In genomic region chr1:202058001-202058908, GRCh38 we compare ENCODE assay signal across 11 cellular contexts. TPM values are rescaled to one million over a fixed set of nuclear protein-coding genes. Genes with fewer than 3 reads are reported as not detected.
DNase-seq lines count a peak whose midpoint lies in the region; ATAC-seq, FAIRE-seq and TF ChIP-seq lines count a peak whose summit lies in the region.
"Had no signal": no experiment of that assay in that cellular context is flagged by ENCODE, and none has a peak within 500 bp of the region (broad histone marks: within the 10 kb centered on the region; RNA-seq: fewer than 3 reads in every experiment).

No MANE protein-coding gene starts in this region.

- H3K36me3 ChIP-seq in astrocyte (ENCODE audit: insufficient read depth, low read length) (no peaks in the 10 kb centered on the region), left lung (no peaks in the 10 kb centered on the region)

- no peaks in the 10 kb centered on the region for H3K9me3 ChIP-seq in A549
- no peaks in the 10 kb centered on the region for H3K9me3 ChIP-seq in astrocyte (ENCODE audit: insufficient read depth, low read depth, low read length)
- no peaks in the 10 kb centered on the region for H3K9me3 ChIP-seq in left lung

- no peaks in the 10 kb centered on the region for H3K9me3 Mint-ChIP-seq in astrocyte (ENCODE audit: unreplicated experiment)

- 2% methylated on average over 3 of the region's 3 CpGs for WGBS in A549 (ENCODE audit: missing lambda C conversion rate)

- TF ChIP-seq POLR2A in A549 (IDR thresholded peaks at IDR 0.05; ENCODE audit: low read length), result no peak

- H3K4me1 ChIP-seq in A549 (peaks cover 72% of the 10 kb centered on the region), astrocyte (ENCODE audit: insufficient read depth, low read length) (peaks cover 12% of the 10 kb centered on the region), left lung (no peaks in the 10 kb centered on the region)

- H3K27ac Mint-ChIP-seq in astrocyte (ENCODE audit: unreplicated experiment), result peak overlapping the region; percentile 6
- H3K27ac Mint-ChIP-seq: brain had no signal

- ATAC-seq in A549 (peak; percentile 69 to 81), left lung (peak; percentile 57), HG03571 (IDR thresholded peaks at IDR 0.05; ENCODE audit: unreplicated experiment) (no peak), GM18858 (IDR thresholded peaks at IDR 0.05; ENCODE audit: unreplicated experiment) (no peak)

- intact Hi-C loops in left lung (cut with DNase I), result no loop called here

- no peaks in the 10 kb centered on the region for H4K20me1 ChIP-seq in astrocyte (ENCODE audit: insufficient read depth, low read length)

- H3K36me3 Mint-ChIP-seq in astrocyte (ENCODE audit: low read depth, unreplicated experiment), result no peaks in the 10 kb centered on the region
- H3K36me3 Mint-ChIP-seq: brain had no signal

- CTCF ChIA-PET in A549 (lab: Yijun Ruan, JAX), result interaction anchor here (1.2 to 4.5 kb wide), 5 partner anchors 10 to 60 kb away, joined by 3 to 26 read pairs (median 5); partner anchors contain the start of gene ELF3

- H3K27ac ChIP-seq in A549, result peak overlapping the region; percentile 97 to 98
- H3K27ac ChIP-seq in astrocyte (ENCODE audit: low read depth, low read length), result no peak overlapping the region
- no peak overlapping the region for H3K27ac ChIP-seq in left lung

- TF ChIP-seq EP300 in A549 (IDR thresholded peaks at IDR 0.05), result peak; percentile 93 to 94; a peak in 4 of 5 replicates

- no peak overlapping the region for H2AFZ ChIP-seq in astrocyte (ENCODE audit: low read depth, low read length)

- DNase-seq in A549 (ENCODE audit: low read depth in 1 of 2, low spot score in 1 of 2) (peak; percentile 87 to 98), HuH-7.5 (ENCODE audit: low spot score) (peak; percentile 51), astrocyte (ENCODE audit: low read depth) (peak; percentile 45), left lung (peak; percentile 20 to 47), NCI-H446 (lab: John Stamatoyannopoulos, UW) (no peak), HTR-8/SVneo (ENCODE audit: insufficient read length, low spot score) (no peak)
- DNase-seq: activated T-cell treated with anti-CD3 and anti-CD28 coated beads for 4 hours had no signal

- H3K4me2 ChIP-seq in A549, result peak overlapping the region; percentile 73
- H3K4me2 ChIP-seq in astrocyte (ENCODE audit: low read length), result peak overlapping the region; percentile 20
- H3K4me2 ChIP-seq: smooth muscle cell had no signal

- no peak overlapping the region for H3K9ac ChIP-seq in astrocyte (ENCODE audit: low read length)

- H3K4me3 ChIP-seq in A549 (no peak overlapping the region), astrocyte (ENCODE audit: insufficient read depth, low read depth, low read length) (no peak overlapping the region), left lung (no peak overlapping the region)
- H3K4me3 ChIP-seq: smooth muscle cell had no signal

- FAIRE-seq in A549 (lab: Jason Lieb, UNC), result no peak
- no peak for FAIRE-seq in astrocyte (lab: Jason Lieb, UNC)
- FAIRE-seq in HTR-8/SVneo (lab: Jason Lieb, UNC), result no peak

- no peak overlapping the region for H3K4me3 Mint-ChIP-seq in astrocyte (ENCODE audit: unreplicated experiment)
- H3K4me3 Mint-ChIP-seq: brain had no signal

- H3K27me3 ChIP-seq in astrocyte (ENCODE audit: insufficient read depth, low read length) (no peaks in the 10 kb centered on the region), left lung (no peaks in the 10 kb centered on the region)

- POLR2A ChIA-PET in A549 (lab: Yijun Ruan, JAX), result interaction anchor here (0.7 to 4.6 kb wide), 7 partner anchors 24 to 51 kb away, joined by 3 to 70 read pairs (median 11); partner anchors contain the start of gene ELF3

- H3K4me1 Mint-ChIP-seq in astrocyte (ENCODE audit: low read depth, unreplicated experiment), result peaks cover 9% of the 10 kb centered on the region

- no peaks in the 10 kb centered on the region for H3K79me2 ChIP-seq in astrocyte (ENCODE audit: insufficient read depth, low read length)

- TF ChIP-seq RAD21 in A549 (conservative IDR thresholded peaks at IDR 0.05 in 1 of 2, IDR thresholded peaks at IDR 0.05 in 1 of 2), result peak; percentile 26 to 57; a peak in 3 of 5 replicates

- H3K27me3 Mint-ChIP-seq in astrocyte (ENCODE audit: low read depth, unreplicated experiment), result peaks cover 11% of the 10 kb centered on the region

- no peak for TF ChIP-seq CTCF in A549 (IDR thresholded peaks at IDR 0.05)
- TF ChIP-seq CTCF in astrocyte (IDR thresholded peaks at IDR 0.05; ENCODE audit: insufficient read depth, low read depth, low read length), result no peak
- no peak for TF ChIP-seq CTCF in left lung (IDR thresholded peaks at IDR 0.05)

TF ChIP-seq in A549, 52 proteins besides CTCF, POLR2A, EP300 and RAD21 (continues in another document):
- TF ChIP-seq SMC3 (IDR thresholded peaks at IDR 0.05) (peak; percentile 52; the same call in 2 of the 3 replicates), ZC3H11A (IDR thresholded peaks at IDR 0.05) (no peak), KDM5A (IDR thresholded peaks at IDR 0.05) (no peak), JUNB (IDR thresholded peaks at IDR 0.05) (peak; percentile 87), CEBPB (IDR thresholded peaks at IDR 0.05) (0 out of 4 replicates have a peak, but pooled peaks of 1 of the 2 experiments have one; percentile 8), CHD4 (IDR thresholded peaks at IDR 0.05; ENCODE audit: borderline replicate concordance) (no peak), KDM1A (IDR thresholded peaks at IDR 0.05; ENCODE audit: low read depth) (no peak), PHF8 (IDR thresholded peaks at IDR 0.05; ENCODE audit: borderline replicate concordance, low read depth) (no peak), MYC (IDR thresholded peaks at IDR 0.05; ENCODE audit: borderline replicate concordance, low read length) (no peak; the same call in 1 of the 2 replicates), ZFP36 (IDR thresholded peaks at IDR 0.05; ENCODE audit: borderline replicate concordance, partially characterized antibody) (no peak), FOSB (CRISPR knock-in tag; IDR thresholded peaks at IDR 0.05) (0 out of 2 replicates have a peak, but pooled peaks have one; percentile 32), RFX5 (IDR thresholded peaks at IDR 0.05) (no peak), MAFK (IDR thresholded peaks at IDR 0.05; ENCODE audit: partially characterized antibody) (no peak), FOSL2 (IDR thresholded peaks at IDR 0.05) (peak; percentile 87), FOSL2 (CRISPR knock-in tag; IDR thresholded peaks at IDR 0.05) (peak; percentile 97), TP53 (CRISPR knock-in tag; IDR thresholded peaks at IDR 0.05) (peak; percentile 91), ESRRA (IDR thresholded peaks at IDR 0.05; ENCODE audit: borderline replicate concordance, low read length) (0 out of 2 replicates have a peak, but pooled peaks have one; percentile 21), SREBF2 (IDR thresholded peaks at IDR 0.05) (no peak), NR3C1 (IDR thresholded peaks at IDR 0.05) (no peak), HDAC2 (IDR thresholded peaks at IDR 0.05) (no peak), POLR2AphosphoS2 (conservative IDR thresholded peaks at IDR 0.05; ENCODE audit: low read length) (no peak), RCOR1 (IDR thresholded peaks at IDR 0.05; ENCODE audit: low read depth, low read length) (no peak)
- TF ChIP-seq, protein P1, sequence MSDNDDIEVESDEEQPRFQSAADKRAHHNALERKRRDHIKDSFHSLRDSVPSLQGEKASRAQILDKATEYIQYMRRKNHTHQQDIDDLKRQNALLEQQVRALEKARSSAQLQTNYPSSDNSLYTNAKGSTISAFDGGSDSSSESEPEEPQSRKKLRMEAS (IDR thresholded peaks at IDR 0.05), result peak; percentile 87
- TF ChIP-seq, protein P2, sequence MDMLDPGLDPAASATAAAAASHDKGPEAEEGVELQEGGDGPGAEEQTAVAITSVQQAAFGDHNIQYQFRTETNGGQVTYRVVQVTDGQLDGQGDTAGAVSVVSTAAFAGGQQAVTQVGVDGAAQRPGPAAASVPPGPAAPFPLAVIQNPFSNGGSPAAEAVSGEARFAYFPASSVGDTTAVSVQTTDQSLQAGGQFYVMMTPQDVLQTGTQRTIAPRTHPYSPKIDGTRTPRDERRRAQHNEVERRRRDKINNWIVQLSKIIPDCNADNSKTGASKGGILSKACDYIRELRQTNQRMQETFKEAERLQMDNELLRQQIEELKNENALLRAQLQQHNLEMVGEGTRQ (IDR thresholded peaks at IDR 0.05), result no peak
- TF ChIP-seq, protein P3, sequence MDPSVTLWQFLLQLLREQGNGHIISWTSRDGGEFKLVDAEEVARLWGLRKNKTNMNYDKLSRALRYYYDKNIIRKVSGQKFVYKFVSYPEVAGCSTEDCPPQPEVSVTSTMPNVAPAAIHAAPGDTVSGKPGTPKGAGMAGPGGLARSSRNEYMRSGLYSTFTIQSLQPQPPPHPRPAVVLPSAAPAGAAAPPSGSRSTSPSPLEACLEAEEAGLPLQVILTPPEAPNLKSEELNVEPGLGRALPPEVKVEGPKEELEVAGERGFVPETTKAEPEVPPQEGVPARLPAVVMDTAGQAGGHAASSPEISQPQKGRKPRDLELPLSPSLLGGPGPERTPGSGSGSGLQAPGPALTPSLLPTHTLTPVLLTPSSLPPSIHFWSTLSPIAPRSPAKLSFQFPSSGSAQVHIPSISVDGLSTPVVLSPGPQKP (IDR thresholded peaks at IDR 0.05; ENCODE audit: low read depth, low read length), result no peak

RNA-seq across cellular contexts. Expression of gene ELF3, which starts 47.9 kb away (rescaled TPM):
- 334 and 365 TPM in 2 replicates for polyA plus RNA-seq in A549 (2011; rRNA removed)
- 197 and 257 TPM in 2 replicates for polyA plus RNA-seq in A549 (2012; cell fraction: cytosol; rRNA removed)
- 1,053 and 1,132 TPM in 2 replicates for polyA plus RNA-seq in A549 (2012; cell fraction: nucleus; rRNA removed)
- polyA plus RNA-seq in A549 (2017; fragmentation: RNase III; extraction: RNeasy Plus Mini Kit Qiagen cat#74134 plus additional on column Dnase treatment), result 138 to 180 TPM (median 179 TPM) in 3 replicates
- polyA minus RNA-seq in A549 (2011; rRNA and poly(A)+ RNA removed), result 661 and 758 TPM in 2 replicates
- total RNA-seq in astrocyte, result 2.5 and 2.9 TPM in 2 replicates
- 100 to 1,000 TPM in 1 of 2 donors, 10 to 100 TPM in 1; 77.6 to 146 TPM for total RNA-seq in left lung

Comparison
In these comparisons a context has a peak if more than half of its experiments do, and no peak if none do; other contexts are left out.
1. ATAC-seq: peak in A549 (2 of 2) and left lung (single experiment); none in HG03571 (single experiment) and GM18858 (single experiment).
2. DNase-seq: peak in A549 (2 of 2), HuH-7.5 (single experiment), astrocyte (single experiment) and left lung (2 of 2); none in NCI-H446 (0 of 2) and HTR-8/SVneo (single experiment).
3. H3K27ac ChIP-seq: peak in A549 (2 of 2); none in astrocyte (single experiment) and left lung (0 of 2).
4. RNA of gene ELF3, which starts 47.9 kb away (total RNA-seq): 77.6 to 146 TPM in left lung; 2.5 to 2.9 TPM in astrocyte; every median in the first group is over 10 times any median in the second.